Comparison of ENCODE assay signal across 9 cellular contexts in genomic region chr3:78178209-78178608, GRCh38.
"Had no signal": no experiment of that assay in that cellular context is flagged by ENCODE, and none has a peak within 500 bp of the region (broad histone marks: within the 10 kb centered on the region; RNA-seq: fewer than 3 reads in every experiment).

No MANE protein-coding gene starts in this region.

- H3K9ac ChIP-seq: GM23248 had no signal

- H3K27ac ChIP-seq: GM23248 had no signal

- H3K36me3 ChIP-seq: HAP-1 had no signal

- DNase-seq: GM23248, GOT3, H7, H9, HCEC 1CT, HFFc6 had no signal

- ATAC-seq: GM23338, HCT116 had no signal

- H3K9me3 ChIP-seq: HAP-1 had no signal

- H3K4me3 ChIP-seq: GM23248, GM23338, HAP-1 had no signal

- H2AFZ ChIP-seq: GM23248, GM23338 had no signal

- H3K9me3 Mint-ChIP-seq: GM23338, H9, HFFc6 had no signal

- H3K4me3 Mint-ChIP-seq: GM23338, H9, HFFc6 had no signal

- H3K4me1 ChIP-seq: HAP-1 had no signal

- H3K27ac Mint-ChIP-seq: GM23338, HFFc6 had no signal

- H3K4me2 ChIP-seq: GM23338 had no signal
